8 cellular contexts compared by ENCODE assay signal in the genomic region with DNA sequence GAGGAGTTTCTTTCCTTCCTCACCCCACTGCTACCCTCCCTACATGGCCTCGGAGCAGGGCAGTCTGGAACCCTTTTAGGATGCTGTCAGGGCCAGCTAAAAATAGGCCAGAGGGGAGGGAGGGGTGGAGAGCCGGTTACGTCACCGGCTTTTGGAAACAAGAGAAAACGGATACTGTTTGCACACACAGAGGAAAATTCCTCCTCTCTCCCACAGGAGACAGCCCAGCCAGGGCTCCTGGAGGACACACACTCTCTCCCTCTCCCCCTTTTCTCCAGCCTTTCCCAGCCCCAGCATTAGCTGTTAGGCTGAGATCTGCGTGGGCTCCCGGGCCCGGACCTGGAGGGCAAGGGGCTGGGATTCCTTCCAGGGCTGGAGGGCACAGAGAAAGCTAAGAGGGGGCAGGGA. TPM values are rescaled to one million over a fixed set of nuclear protein-coding genes. Genes with fewer than 3 reads are reported as not detected.
A peak's percentile ranks its signal among the peaks of the same experiment; 100 is the strongest.
DNase-seq lines count a peak whose midpoint lies in the region; ATAC-seq and TF ChIP-seq lines count a peak whose summit lies in the region.

No MANE protein-coding gene starts in this region.

- peak overlapping the region; percentile 95 to 97 for H3K27ac ChIP-seq in ascending aorta
- H3K27ac ChIP-seq in right cardiac atrium (ENCODE audit: low read length): peak overlapping the region; percentile 95
- peak overlapping the region; percentile 64 for H3K27ac ChIP-seq in skeletal muscle tissue (ENCODE audit: low read depth, low read length)

- H3K27ac Mint-ChIP-seq in activated CD4-positive, alpha-beta memory T cell treated with anti-CD3 and anti-CD28 coated beads for 36 hours: no peak overlapping the region

- peak in 2 of 3 experiments; percentile 13 to 38 for TF ChIP-seq CTCF in ascending aorta (IDR thresholded peaks at IDR 0.05)

- intact Hi-C loops in ascending aorta (cut with DNase I): loop anchor here (1.0 to 10.0 kb wide), 5 partner anchors 28 to 392 kb away; partner anchors contain the start of genes AKR7A2, IFFO2 and SLC66A1
- intact Hi-C loops in right cardiac atrium (cut with DNase I): no loop called here
- intact Hi-C loops in activated CD4-positive, alpha-beta memory T cell treated with anti-CD3 and anti-CD28 coated beads for 36 hours (cut with micrococcal nuclease): loop anchor here (10.0 kb wide), 2 partner anchors 332 to 672 kb away; partner anchors contain the start of genes EMC1 and MRTO4

- H3K27me3 ChIP-seq in ascending aorta (no peaks in the 10 kb centered on the region), right cardiac atrium (ENCODE audit: control insufficient read depth, insufficient read depth) (no peaks in the 10 kb centered on the region), skeletal muscle tissue (ENCODE audit: control insufficient read depth in 3 of 3, insufficient read depth in 3 of 3, low read length in 3 of 3) (no peaks in the 10 kb centered on the region)

- peaks cover 10% of the 10 kb centered on the region for H3K36me3 Mint-ChIP-seq in activated CD4-positive, alpha-beta memory T cell treated with anti-CD3 and anti-CD28 coated beads for 36 hours

- no peaks in the 10 kb centered on the region for H3K9me3 ChIP-seq in ascending aorta
- H3K9me3 ChIP-seq in right cardiac atrium (ENCODE audit: control insufficient read depth, low read length): no peaks in the 10 kb centered on the region
- no peaks in the 10 kb centered on the region for H3K9me3 ChIP-seq in skeletal muscle tissue (ENCODE audit: control insufficient read depth in 3 of 3, low read length in 3 of 3)

- POLR2A ChIA-PET in HEK293T (lab: Yijun Ruan, JAX): interaction anchor here (0.9 to 2.3 kb wide), 4 partner anchors 9 to 34 kb away, joined by 3 to 5 read pairs (median 4); partner anchors contain the start of gene IFFO2
- POLR2A ChIA-PET in activated CD4-positive, alpha-beta memory T cell treated with anti-CD3 and anti-CD28 coated beads for 36 hours (lab: Charles Lee): no interaction called here

- no peak overlapping the region for H3K4me3 Mint-ChIP-seq in activated CD4-positive, alpha-beta memory T cell treated with anti-CD3 and anti-CD28 coated beads for 36 hours

- peak; percentile 67 for DNase-seq in HEK293T (ENCODE audit: extremely low spot score)
- DNase-seq in ascending aorta (ENCODE audit: low spot score in 2 of 2): peak; percentile 70 to 96
- DNase-seq in right cardiac atrium: peak; percentile 89 to 93 (median 92)
- DNase-seq in HK-2 (ENCODE audit: unreplicated experiment): no peak
- no peak for DNase-seq in activated CD4-positive, alpha-beta memory T cell treated with anti-CD3 and anti-CD28 coated beads for 36 hours

- H3K4me3 ChIP-seq in ascending aorta (peak overlapping the region; percentile 31 to 54), right cardiac atrium (ENCODE audit: low read length) (no peak overlapping the region), skeletal muscle tissue (ENCODE audit: low read length in 3 of 3) (peak overlapping the region; percentile 24 to 60 (median 33))

- no peaks in the 10 kb centered on the region for H3K9me3 Mint-ChIP-seq in activated CD4-positive, alpha-beta memory T cell treated with anti-CD3 and anti-CD28 coated beads for 36 hours

- H3K4me1 Mint-ChIP-seq in activated CD4-positive, alpha-beta memory T cell treated with anti-CD3 and anti-CD28 coated beads for 36 hours (ENCODE audit: low read depth): peaks cover 40% of the 10 kb centered on the region

- H3K27me3 Mint-ChIP-seq in activated CD4-positive, alpha-beta memory T cell treated with anti-CD3 and anti-CD28 coated beads for 36 hours: no peaks in the 10 kb centered on the region

- ATAC-seq in right cardiac atrium (peak; percentile 87 to 91), HG02623 (IDR thresholded peaks at IDR 0.05; ENCODE audit: unreplicated experiment) (no peak), GM19455 (IDR thresholded peaks at IDR 0.05; ENCODE audit: unreplicated experiment) (no peak)

- H3K4me1 ChIP-seq in ascending aorta (peaks cover 42 to 48% of the 10 kb centered on the region in 2 donors), right cardiac atrium (ENCODE audit: control insufficient read depth, insufficient read depth, low read length) (peaks cover 30% of the 10 kb centered on the region), skeletal muscle tissue (ENCODE audit: control insufficient read depth in 3 of 3, insufficient read depth in 3 of 3, low read length in 3 of 3) (peaks cover 48 to 53% (median 49%) of the 10 kb centered on the region in 3 donors)

- WGBS in right cardiac atrium: 1% methylated on average over 8 of the region's 8 CpGs

- CTCF ChIA-PET in HEK293T (lab: Yijun Ruan, JAX): interaction anchor here (0.6 to 1.9 kb wide), 3 partner anchors 10 to 100 kb away, joined by 3 to 15 read pairs (median 8); no protein-coding TSS in a partner anchor
- CTCF ChIA-PET in activated CD4-positive, alpha-beta memory T cell treated with anti-CD3 and anti-CD28 coated beads for 36 hours (lab: Charles Lee): interaction anchor here (2.0 to 10.2 kb wide), 3 partner anchors 8 to 29 kb away, joined by 5 to 147 read pairs (median 12); no protein-coding TSS in a partner anchor

- H3K36me3 ChIP-seq in ascending aorta: peaks cover 24 to 34% of the 10 kb centered on the region in 2 donors
- H3K36me3 ChIP-seq in skeletal muscle tissue (ENCODE audit: control insufficient read depth in 3 of 3, insufficient read depth in 3 of 3, low read length in 3 of 3): peaks cover 6 to 14% (median 7%) of the 10 kb centered on the region in 3 donors

- H3K9ac ChIP-seq in skeletal muscle tissue (ENCODE audit: low read depth in 1 of 3, low read length in 3 of 3): peak overlapping the region; percentile 56 to 83 (median 73)

TF ChIP-seq in HEK293T, 16 proteins besides CTCF, POLR2A, EP300 and RAD21:
- TF ChIP-seq TARDBP (IDR thresholded peaks at IDR 0.05): no peak
- no peak for TF ChIP-seq SP1 (IDR thresholded peaks at IDR 0.05)
- TF ChIP-seq NFRKB (IDR thresholded peaks at IDR 0.05): no peak
- TF ChIP-seq FOXK2 (IDR thresholded peaks at IDR 0.05): no peak
- TF ChIP-seq LEF1 (IDR thresholded peaks at IDR 0.05; ENCODE audit: borderline replicate concordance): no peak
- TF ChIP-seq FOXM1 (IDR thresholded peaks at IDR 0.05; ENCODE audit: borderline replicate concordance): no peak
- no peak for TF ChIP-seq HDGF (IDR thresholded peaks at IDR 0.05; ENCODE audit: borderline replicate concordance)
- no peak for TF ChIP-seq FOXA1 (IDR thresholded peaks at IDR 0.05)
- TF ChIP-seq SUZ12 (IDR thresholded peaks at IDR 0.05): no peak

RNA-seq across cellular contexts. Expression of gene ALDH4A1, which starts 20.0 kb away (rescaled TPM):
- total RNA-seq in ascending aorta (16.6 TPM), right cardiac atrium (10 to 100 TPM; 22.2 to 35.5 (median 27.1) TPM), skeletal muscle tissue (6.3 TPM)
- 23.6 TPM for polyA plus RNA-seq in right cardiac atrium
- total RNA-seq in activated CD4-positive, alpha-beta memory T cell treated with anti-CD3 and anti-CD28 coated beads for 36 hours: 1 to 10 TPM; 7.2 to 7.3 TPM

RNA-seq across cellular contexts. Expression of gene IFFO2, which starts 34.2 kb away (rescaled TPM):
- total RNA-seq in ascending aorta (131 TPM), right cardiac atrium (10 to 100 TPM in 1 of 4 donors, 1 to 10 TPM in 3; 6.7 to 12.7 (median 8.1) TPM), skeletal muscle tissue (3.7 TPM)
- polyA plus RNA-seq in right cardiac atrium: 5.0 TPM
- total RNA-seq in activated CD4-positive, alpha-beta memory T cell treated with anti-CD3 and anti-CD28 coated beads for 36 hours: 10 to 100 TPM; 40.4 to 42.0 TPM

Comparison
In these comparisons a context has a peak if more than half of its experiments do, and no peak if none do; other contexts are left out.
1. DNase-seq: peak in HEK293T (single experiment), ascending aorta (2 of 2) and right cardiac atrium (3 of 3); none in HK-2 (single experiment) and activated CD4-positive, alpha-beta memory T cell treated with anti-CD3 and anti-CD28 coated beads for 36 hours (single experiment).
2. ATAC-seq: peak in right cardiac atrium (2 of 2); none in HG02623 (single experiment) and GM19455 (single experiment).
3. intact Hi-C loops: an anchor here in ascending aorta (1.0 to 10.0 kb wide) and activated CD4-positive, alpha-beta memory T cell treated with anti-CD3 and anti-CD28 coated beads for 36 hours (10.0 kb wide); none called in right cardiac atrium.
4. Peak in every context shown above with its lines, with median percentiles within 50 percentile points of each other: H3K27ac ChIP-seq.